In genomic region chr1:208201241-208201640, GRCh38 we compare ENCODE assay signal across 9 cellular contexts. TPM values are rescaled to one million over a fixed set of nuclear protein-coding genes. Genes with fewer than 3 reads are reported as not detected.
DNase-seq lines count a peak whose midpoint lies in the region; ATAC-seq and TF ChIP-seq lines count a peak whose summit lies in the region.
"Had no signal": no experiment of that assay in that cellular context is flagged by ENCODE, and none has a peak within 500 bp of the region (broad histone marks: within the 10 kb centered on the region; RNA-seq: fewer than 3 reads in every experiment).

No MANE protein-coding gene starts in this region.

- H3K4me1 ChIP-seq in right cardiac atrium (ENCODE audit: control insufficient read depth, insufficient read depth, low read length) = peaks cover 30% of the 10 kb centered on the region
- peaks cover 38% of the 10 kb centered on the region for H3K4me1 ChIP-seq in smooth muscle cell (ENCODE audit: low read depth)

- 24% methylated on average over 4 of the region's 4 CpGs for WGBS in right cardiac atrium
- 2% methylated on average over 4 of the region's 4 CpGs for WGBS in smooth muscle cell (ENCODE audit: low lambda C conversion rate)

- H3K9me3 ChIP-seq in right cardiac atrium (ENCODE audit: control insufficient read depth, low read length) = no peaks in the 10 kb centered on the region
- H3K9me3 ChIP-seq in smooth muscle cell (replicated peaks; ENCODE audit: low read depth) = no peaks in the 10 kb centered on the region

- no peak overlapping the region for H2AFZ ChIP-seq in smooth muscle cell (ENCODE audit: low read depth)

- no peak overlapping the region for H3K9ac ChIP-seq in smooth muscle cell (ENCODE audit: low read depth)

- H3K27ac ChIP-seq in right cardiac atrium (ENCODE audit: low read length) = peak overlapping the region; percentile 79
- H3K27ac ChIP-seq in smooth muscle cell (ENCODE audit: low read depth) = peak overlapping the region; percentile 70

- H3K79me2 ChIP-seq in smooth muscle cell (ENCODE audit: low read depth) = no peaks in the 10 kb centered on the region

- TF ChIP-seq CTCF in HFF-Myc (IDR thresholded peaks at IDR 0.05; ENCODE audit: low read depth, low read length, missing control alignments) (no peak), smooth muscle cell (IDR thresholded peaks at IDR 0.05; ENCODE audit: borderline replicate concordance, insufficient read depth, poor library complexity, severe bottlenecking) (no peak)

- intact Hi-C loops in right cardiac atrium (cut with DNase I) = loop anchor here in 1 of 4 donors (5.0 kb wide), 1 partner anchor 36 kb away; no protein-coding TSS in a partner anchor

- peaks cover 13% of the 10 kb centered on the region for H3F3A ChIP-seq in smooth muscle cell (ENCODE audit: low read depth)

- peak overlapping the region; percentile 43 for H3K4me2 ChIP-seq in smooth muscle cell

- no peaks in the 10 kb centered on the region for H3K36me3 ChIP-seq in smooth muscle cell (ENCODE audit: low read depth)

- DNase-seq in HFF-Myc (ENCODE audit: extremely low read depth, low read depth) (peak; percentile 89), astrocyte of the hippocampus (ENCODE audit: low read depth, low spot score) (peak; percentile 96), right cardiac atrium (peak in 2 of 3 donors; percentile 75 to 83), smooth muscle cell (lab: John Stamatoyannopoulos, UW; ENCODE audit: unreplicated experiment) (no peak), putamen (ENCODE audit: low spot score) (no peak)
- DNase-seq: NCI-H1048 had no signal

- H3K4me3 ChIP-seq in HFF-Myc (replicated peaks; ENCODE audit: low read depth, low read length) = no peak overlapping the region
- no peak overlapping the region for H3K4me3 ChIP-seq in right cardiac atrium (ENCODE audit: low read length)
- H3K4me3 ChIP-seq in smooth muscle cell = no peak overlapping the region

- peak; percentile 83 to 84 for ATAC-seq in right cardiac atrium
- ATAC-seq in HG03571 (IDR thresholded peaks at IDR 0.05; ENCODE audit: unreplicated experiment) = no peak
- no peak for ATAC-seq in HG03045 (IDR thresholded peaks at IDR 0.05; ENCODE audit: unreplicated experiment)
- no peak for ATAC-seq in HG02678 (IDR thresholded peaks at IDR 0.05; ENCODE audit: unreplicated experiment)

- no peaks in the 10 kb centered on the region for H4K20me1 ChIP-seq in smooth muscle cell (ENCODE audit: low read depth)

- no peaks in the 10 kb centered on the region for H3K27me3 ChIP-seq in right cardiac atrium (ENCODE audit: control insufficient read depth, insufficient read depth)
- no peaks in the 10 kb centered on the region for H3K27me3 ChIP-seq in smooth muscle cell (ENCODE audit: low read depth)

RNA-seq across cellular contexts. Expression of gene PLXNA2, which starts 42.9 kb away (rescaled TPM):
- total RNA-seq in right cardiac atrium (10 to 100 TPM; 16.2 to 26.6 (median 16.8) TPM), smooth muscle cell (8.2 and 12.0 TPM in 2 replicates)
- polyA plus RNA-seq in right cardiac atrium (7.3 TPM), smooth muscle cell (8.7 and 15.7 TPM in 2 replicates)

Comparison
In these comparisons a context has a peak if more than half of its experiments do, and no peak if none do; other contexts are left out.
1. DNase-seq: peak in HFF-Myc (single experiment), astrocyte of the hippocampus (single experiment) and right cardiac atrium (2 of 3); none in smooth muscle cell (single experiment) and putamen (single experiment).
2. ATAC-seq: peak in right cardiac atrium (2 of 2); none in HG03571 (single experiment), HG03045 (single experiment) and HG02678 (single experiment).